In the genomic region with DNA sequence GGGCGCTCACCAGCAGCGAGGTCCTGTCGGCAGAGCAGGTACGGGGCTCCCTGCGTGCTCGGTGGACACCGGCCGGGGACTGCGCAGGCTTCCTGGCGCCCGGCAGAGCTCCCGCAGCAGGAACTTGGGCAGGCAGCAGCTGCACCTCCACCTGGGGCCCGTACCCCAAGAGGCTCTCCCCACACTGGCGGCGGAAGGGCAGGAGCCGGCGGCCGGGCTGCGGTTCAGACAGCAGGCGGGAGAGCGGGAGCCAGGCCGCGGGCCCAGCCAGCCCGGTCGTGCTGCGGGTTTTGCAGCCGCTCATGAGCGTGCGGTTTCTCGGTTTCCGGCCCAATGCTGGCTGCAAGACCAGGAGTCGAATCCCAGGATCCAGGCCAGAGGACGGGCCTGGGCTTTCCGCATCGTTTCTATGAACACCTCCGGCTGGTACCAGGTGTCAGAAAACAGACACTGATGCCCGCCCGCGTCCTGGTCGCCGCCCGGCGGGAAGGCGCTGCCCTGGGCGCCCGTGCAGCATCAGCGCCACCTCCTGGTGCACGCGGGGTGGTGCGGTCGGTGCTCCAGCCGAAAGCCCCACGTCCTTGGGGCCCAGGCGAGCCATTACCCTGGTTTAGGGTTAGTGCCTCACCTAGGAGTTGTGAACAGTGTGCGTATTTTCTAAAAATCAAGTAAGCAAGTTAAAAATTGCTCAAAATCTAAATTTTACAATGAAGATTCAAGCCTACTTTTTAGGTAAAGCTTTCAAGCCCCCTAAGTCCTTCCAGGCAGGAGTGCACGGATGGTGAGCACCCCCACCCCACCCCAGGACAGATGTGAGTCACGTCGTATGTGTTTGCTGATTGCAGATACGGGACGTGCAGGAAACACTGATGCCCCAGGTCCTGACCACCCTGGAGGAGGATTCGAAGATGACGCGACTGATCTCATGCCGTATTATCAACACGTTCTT, we compare ENCODE assay signal across 1 cellular context.
A peak's percentile ranks its signal among the peaks of the same experiment; 100 is the strongest.
TF ChIP-seq lines count a peak whose summit lies in the region.

No MANE protein-coding gene starts in this region.

TF ChIP-seq in HepG2, 621 proteins besides CTCF, POLR2A, EP300 and RAD21 (continues in another document):
- TF ChIP-seq ZNF142 (CRISPR knock-in tag; IDR thresholded peaks at IDR 0.05) = no peak
- no peak for TF ChIP-seq BRF2 (CRISPR knock-in tag; IDR thresholded peaks at IDR 0.05)
- no peak for TF ChIP-seq TCF12 (IDR thresholded peaks at IDR 0.05)
- TF ChIP-seq TCF12 (CRISPR knock-in tag; IDR thresholded peaks at IDR 0.05) = no peak
- TF ChIP-seq GTF3A (CRISPR knock-in tag; conservative IDR thresholded peaks at IDR 0.05) = no peak
- no peak for TF ChIP-seq IKZF4 (CRISPR knock-in tag; IDR thresholded peaks at IDR 0.05; ENCODE audit: borderline replicate concordance, low read depth, not compliant biosample characterization)
- TF ChIP-seq RORA (CRISPR knock-in tag; IDR thresholded peaks at IDR 0.05) = no peak
- TF ChIP-seq ZNF780A (CRISPR knock-in tag; IDR thresholded peaks at IDR 0.05) = no peak
- TF ChIP-seq, protein P1, sequence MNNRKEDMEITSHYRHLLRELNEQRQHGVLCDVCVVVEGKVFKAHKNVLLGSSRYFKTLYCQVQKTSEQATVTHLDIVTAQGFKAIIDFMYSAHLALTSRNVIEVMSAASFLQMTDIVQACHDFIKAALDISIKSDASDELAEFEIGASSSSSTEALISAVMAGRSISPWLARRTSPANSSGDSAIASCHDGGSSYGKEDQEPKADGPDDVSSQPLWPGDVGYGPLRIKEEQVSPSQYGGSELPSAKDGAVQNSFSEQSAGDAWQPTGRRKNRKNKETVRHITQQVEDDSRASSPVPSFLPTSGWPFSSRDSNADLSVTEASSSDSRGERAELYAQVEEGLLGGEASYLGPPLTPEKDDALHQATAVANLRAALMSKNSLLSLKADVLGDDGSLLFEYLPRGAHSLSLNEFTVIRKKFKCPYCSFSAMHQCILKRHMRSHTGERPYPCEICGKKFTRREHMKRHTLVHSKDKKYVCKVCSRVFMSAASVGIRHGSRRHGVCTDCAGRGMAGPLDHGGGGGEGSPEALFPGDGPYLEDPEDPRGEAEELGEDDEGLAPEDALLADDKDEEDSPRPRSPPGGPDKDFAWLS (CRISPR knock-in tag; IDR thresholded peaks at IDR 0.05; ENCODE audit: borderline replicate concordance) = no peak
- TF ChIP-seq ARNT2 (CRISPR knock-in tag; IDR thresholded peaks at IDR 0.05; ENCODE audit: low read depth) = no peak
- TF ChIP-seq KDM1A (CRISPR knock-in tag; IDR thresholded peaks at IDR 0.05) = no peak
- no peak for TF ChIP-seq CBX1 (IDR thresholded peaks at IDR 0.05; ENCODE audit: low read depth)
- TF ChIP-seq ZBTB33 (CRISPR knock-in tag; IDR thresholded peaks at IDR 0.05) = peak; percentile 99
- TF ChIP-seq ZNF557 (CRISPR knock-in tag; IDR thresholded peaks at IDR 0.05) = no peak
- no peak for TF ChIP-seq ZSCAN21 (CRISPR knock-in tag; IDR thresholded peaks at IDR 0.05; ENCODE audit: borderline replicate concordance)
- TF ChIP-seq ZNF205 (CRISPR knock-in tag; IDR thresholded peaks at IDR 0.05) = no peak
- TF ChIP-seq ZSCAN5A (CRISPR knock-in tag; IDR thresholded peaks at IDR 0.05; ENCODE audit: borderline replicate concordance) = no peak
- TF ChIP-seq ZBTB38 (CRISPR knock-in tag; IDR thresholded peaks at IDR 0.05) = peak; percentile 62; the same call in 1 of the 2 replicates
- TF ChIP-seq TAF15 (IDR thresholded peaks at IDR 0.05; ENCODE audit: low read depth, low read length, poor library complexity, severe bottlenecking) = no peak
- TF ChIP-seq ZNF280D (CRISPR knock-in tag; IDR thresholded peaks at IDR 0.05) = no peak
- TF ChIP-seq, protein P2, sequence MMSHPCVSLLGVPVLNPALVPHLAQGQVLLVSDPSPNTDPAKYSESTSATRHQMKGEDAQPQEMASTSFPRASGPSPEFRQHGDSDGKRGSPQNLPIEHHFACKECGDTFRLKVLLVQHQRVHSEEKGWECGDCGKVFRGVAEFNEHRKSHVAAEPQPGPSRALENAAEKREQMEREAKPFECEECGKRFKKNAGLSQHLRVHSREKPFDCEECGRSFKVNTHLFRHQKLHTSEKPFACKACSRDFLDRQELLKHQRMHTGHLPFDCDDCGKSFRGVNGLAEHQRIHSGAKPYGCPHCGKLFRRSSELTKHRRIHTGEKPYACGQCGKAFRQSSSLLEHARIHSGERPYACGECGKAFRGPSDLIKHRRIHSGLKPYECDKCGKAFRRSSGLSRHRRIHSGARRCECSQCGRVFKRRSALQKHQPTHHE (CRISPR knock-in tag; IDR thresholded peaks at IDR 0.05; ENCODE audit: borderline replicate concordance) = no peak
- TF ChIP-seq KDM5A (IDR thresholded peaks at IDR 0.05; ENCODE audit: borderline replicate concordance, low read length) = no peak
- TF ChIP-seq AGO2 (optimal IDR thresholded peaks at IDR 0.05; ENCODE audit: low read depth, low read length) = peak; percentile 68
- no peak for TF ChIP-seq ARNTL (CRISPR knock-in tag; IDR thresholded peaks at IDR 0.05)
- TF ChIP-seq MLXIP (CRISPR knock-in tag; IDR thresholded peaks at IDR 0.05; ENCODE audit: borderline replicate concordance) = no peak
